In genomic region chr1:100075773-100076172, GRCh38 we compare ENCODE assay signal across 11 cellular contexts. TPM values are rescaled to one million over a fixed set of nuclear protein-coding genes. Genes with fewer than 3 reads are reported as not detected.
DNase-seq lines count a peak whose midpoint lies in the region; ATAC-seq lines count a peak whose summit lies in the region.
"Had no signal": no experiment of that assay in that cellular context is flagged by ENCODE, and none has a peak within 500 bp of the region (broad histone marks: within the 10 kb centered on the region; RNA-seq: fewer than 3 reads in every experiment).

No MANE protein-coding gene starts in this region.

- H3K27me3 Mint-ChIP-seq in T-cell: no peaks in the 10 kb centered on the region

- peaks cover 0 to 6% (median 2%) of the 10 kb centered on the region in 3 donors for H3K4me1 Mint-ChIP-seq in T-cell

- no peaks in the 10 kb centered on the region for H3K27me3 ChIP-seq in ACC112 (ENCODE audit: insufficient read depth, low read length)
- H3K27me3 ChIP-seq: BE2C had no signal

- H3K4me1 ChIP-seq in ACC112 (ENCODE audit: control insufficient read depth, insufficient read depth, low read length, unreplicated experiment): peaks cover 9% of the 10 kb centered on the region
- H3K4me1 ChIP-seq: BE2C had no signal

- H3K36me3 ChIP-seq in ACC112 (ENCODE audit: insufficient read depth, low read length): peaks cover 39% of the 10 kb centered on the region

- CTCF ChIA-PET in T-cell (lab: Charles Lee): no interaction called here

- no peak overlapping the region for H3K4me3 Mint-ChIP-seq in T-cell

- ATAC-seq in GM19025 (IDR thresholded peaks at IDR 0.05; ENCODE audit: low read depth, unreplicated experiment) (peak; percentile 45), HG02870 (IDR thresholded peaks at IDR 0.05; ENCODE audit: unreplicated experiment) (peak; percentile 58), T-cell (replicated peaks in 1 of 4) (no peak)

- H3K27ac Mint-ChIP-seq in T-cell: peak overlapping the region; percentile 28 to 31

- peaks cover 44% of the 10 kb centered on the region for H3K36me3 Mint-ChIP-seq in T-cell

- no peaks in the 10 kb centered on the region for H3K9me3 Mint-ChIP-seq in T-cell

- no peak for DNase-seq in T-cell
- DNase-seq in COLO668 (lab: John Stamatoyannopoulos, UW; ENCODE audit: unreplicated experiment): no peak
- no peak for DNase-seq in activated CD4-positive, CD25-positive, alpha-beta regulatory T cell treated with anti-CD3 and anti-CD28 coated beads, Interleukin-2, amount 50 U/mL, for 72 hours
- no peak for DNase-seq in activated CD4-positive, alpha-beta T cell treated with anti-CD3 and anti-CD28 coated beads, Interleukin-2, amount 50 U/mL, for 1 hour
- DNase-seq in mucosa of gallbladder (ENCODE audit: low spot score): no peak
- DNase-seq: BE2C, midbrain, NCI-H526 treated with DMSO at 0.1 percent for 48 hours had no signal

- H2AFZ ChIP-seq in ACC112 (ENCODE audit: low read length, unreplicated experiment): no peak overlapping the region

- no peak overlapping the region; the same call in 1 of the 2 replicates for H3K4me3 ChIP-seq in ACC112 (ENCODE audit: low read depth, low read length)

- POLR2A ChIA-PET in T-cell (lab: Charles Lee): no interaction called here

- peak overlapping the region; percentile 52 for H3K27ac ChIP-seq in ACC112 (ENCODE audit: low read depth, low read length)

- peaks cover 5% of the 10 kb centered on the region for H3K79me2 ChIP-seq in ACC112 (ENCODE audit: control insufficient read depth, insufficient read depth, low read length, unreplicated experiment)

RNA-seq across cellular contexts. Expression of gene SASS6, which starts 57.0 kb away (rescaled TPM):
- total RNA-seq in T-cell: 1 to 10 TPM; 2.8 to 6.6 (median 4.4) TPM
- total RNA-seq in mucosa of gallbladder: 2.8 TPM

RNA-seq across cellular contexts. Expression of gene TRMT13, which starts 57.2 kb away (rescaled TPM):
- total RNA-seq in T-cell (10 to 100 TPM; 15.9 to 36.1 (median 33.0) TPM), mucosa of gallbladder (11.1 TPM)

Comparison
In these comparisons a context has a peak if more than half of its experiments do, and no peak if none do; other contexts are left out.
1. ATAC-seq: peak in GM19025 (single experiment) and HG02870 (single experiment); none in T-cell (0 of 4).